In genomic region chr13:21458457-21458815, GRCh38 we compare ENCODE assay signal across 8 cellular contexts. TPM values are rescaled to one million over a fixed set of nuclear protein-coding genes. Genes with fewer than 3 reads are reported as not detected.
DNase-seq lines count a peak whose midpoint lies in the region; ATAC-seq and TF ChIP-seq lines count a peak whose summit lies in the region.

No MANE protein-coding gene starts in this region.

- H2BK15ac ChIP-seq in mesenchymal stem cell (ENCODE audit: low read depth, poor library complexity, severe bottlenecking): peak overlapping the region; percentile 76

- H3K27ac Mint-ChIP-seq in stimulated activated effector memory CD8-positive, alpha-beta T cell treated with anti-CD3 and anti-CD28 coated beads, Interleukin-12 subunit alpha, Interleukin-12 subunit beta, amount 100 ng/mL, for 72 hours: peak overlapping the region; percentile 92

- H3K4me3 ChIP-seq in choroid plexus epithelial cell (ENCODE audit: low read depth, low read length) (peak overlapping the region; percentile 94), mesenchymal stem cell (ENCODE audit: insufficient read depth in 1 of 2, low read depth in 1 of 2, low read length in 2 of 2) (peak overlapping the region; percentile 95)

- H4K8ac ChIP-seq in mesenchymal stem cell (ENCODE audit: low read length): no peak overlapping the region

- peak overlapping the region; percentile 55 for H2AFZ ChIP-seq in mesenchymal stem cell (ENCODE audit: low read depth, low read length)

- peak overlapping the region; percentile 75 for H2BK5ac ChIP-seq in mesenchymal stem cell (ENCODE audit: low read depth, low read length, poor library complexity, severe bottlenecking)

- under 1% methylated on average over 16 of the region's 16 CpGs for WGBS in mesenchymal stem cell

- H3K27ac ChIP-seq in mesenchymal stem cell (ENCODE audit: low read length, poor library complexity, severe bottlenecking): peak overlapping the region; percentile 22

- H4K91ac ChIP-seq in mesenchymal stem cell (ENCODE audit: low read length): no peak overlapping the region

- H3K18ac ChIP-seq in mesenchymal stem cell (ENCODE audit: low read depth in 1 of 2, low read length in 2 of 2): peak overlapping the region; percentile 86 to 98

- H3K79me1 ChIP-seq in mesenchymal stem cell (replicated peaks; ENCODE audit: low read length, poor library complexity, severe bottlenecking): no peaks in the 10 kb centered on the region

- peak; percentile 24 for DNase-seq in EL
- DNase-seq in M059J (ENCODE audit: low read depth): peak; percentile 51
- peak in 3 of 4 experiments; percentile 12 to 23 (median 12) for DNase-seq in activated CD4-positive, CD25-positive, alpha-beta regulatory T cell (lab: John Stamatoyannopoulos, UW)
- peak; percentile 13 for DNase-seq in choroid plexus epithelial cell (ENCODE audit: low read depth)
- DNase-seq in mesenchymal stem cell: no peak
- peak; percentile 21 to 71 for DNase-seq in stimulated activated effector memory CD8-positive, alpha-beta T cell treated with anti-CD3 and anti-CD28 coated beads, Interleukin-12 subunit alpha, Interleukin-12 subunit beta, amount 100 ng/mL, for 72 hours (ENCODE audit: low spot score in 2 of 2)
- DNase-seq in DMS114 treated with DMSO at 0.1 percent for 48 hours (lab: John Stamatoyannopoulos, UW; ENCODE audit: unreplicated experiment): no peak

- no peaks in the 10 kb centered on the region for H3K4me1 ChIP-seq in mesenchymal stem cell (ENCODE audit: control insufficient read depth, insufficient read depth, low read depth, low read length)

- H3K36me3 ChIP-seq in mesenchymal stem cell (ENCODE audit: control insufficient read depth in 1 of 2, insufficient read depth in 2 of 2, low read depth in 1 of 2, low read length in 2 of 2): no peaks in the 10 kb centered on the region

- H3K36me3 Mint-ChIP-seq in stimulated activated effector memory CD8-positive, alpha-beta T cell treated with anti-CD3 and anti-CD28 coated beads, Interleukin-12 subunit alpha, Interleukin-12 subunit beta, amount 100 ng/mL, for 72 hours: peaks cover 9% of the 10 kb centered on the region

- H3K4me1 Mint-ChIP-seq in stimulated activated effector memory CD8-positive, alpha-beta T cell treated with anti-CD3 and anti-CD28 coated beads, Interleukin-12 subunit alpha, Interleukin-12 subunit beta, amount 100 ng/mL, for 72 hours: peaks cover 26% of the 10 kb centered on the region

- peak overlapping the region; percentile 80 for H2BK120ac ChIP-seq in mesenchymal stem cell (ENCODE audit: low read depth, low read length)

- peak overlapping the region; percentile 0 to 75 for H3K14ac ChIP-seq in mesenchymal stem cell (ENCODE audit: low read length in 2 of 2)

- peak; percentile 33 for ATAC-seq in GM21737 (IDR thresholded peaks at IDR 0.05; ENCODE audit: unreplicated experiment)
- ATAC-seq in stimulated activated effector memory CD8-positive, alpha-beta T cell treated with anti-CD3 and anti-CD28 coated beads, Interleukin-12 subunit alpha, Interleukin-12 subunit beta, amount 100 ng/mL, for 72 hours: peak; percentile 55

- H3K23ac ChIP-seq in mesenchymal stem cell (ENCODE audit: low read length in 2 of 2): peak overlapping the region in 1 of 2 experiments; percentile 57

- H3K4ac ChIP-seq in mesenchymal stem cell (ENCODE audit: low read depth in 1 of 2, low read length in 2 of 2): peak overlapping the region; percentile 52 to 93

- H2AK5ac ChIP-seq in mesenchymal stem cell (ENCODE audit: low read length, severe bottlenecking): no peak overlapping the region

- no peaks in the 10 kb centered on the region for H3K27me3 ChIP-seq in mesenchymal stem cell (ENCODE audit: control insufficient read depth in 1 of 2, insufficient read depth in 1 of 2, low read length in 2 of 2)

- peak overlapping the region; percentile 75 for H3K4me2 ChIP-seq in mesenchymal stem cell (ENCODE audit: low read length, poor library complexity, severe bottlenecking)

- no peaks in the 10 kb centered on the region for H3K9me3 Mint-ChIP-seq in stimulated activated effector memory CD8-positive, alpha-beta T cell treated with anti-CD3 and anti-CD28 coated beads, Interleukin-12 subunit alpha, Interleukin-12 subunit beta, amount 100 ng/mL, for 72 hours

- H3K9ac ChIP-seq in mesenchymal stem cell (ENCODE audit: low read length): peak overlapping the region; percentile 96

- TF ChIP-seq CTCF in choroid plexus epithelial cell (conservative IDR thresholded peaks at IDR 0.05; ENCODE audit: low read depth, low read length): no peak

- H3K4me3 Mint-ChIP-seq in stimulated activated effector memory CD8-positive, alpha-beta T cell treated with anti-CD3 and anti-CD28 coated beads, Interleukin-12 subunit alpha, Interleukin-12 subunit beta, amount 100 ng/mL, for 72 hours: peak overlapping the region; percentile 90

- no peaks in the 10 kb centered on the region for H3K9me3 ChIP-seq in mesenchymal stem cell (ENCODE audit: control insufficient read depth, low read length)

- peak overlapping the region in 1 of 2 experiments; percentile 17 for H2BK12ac ChIP-seq in mesenchymal stem cell (ENCODE audit: low read length in 2 of 2)

RNA-seq across cellular contexts. Expression of gene ZDHHC20, which starts 0.7 kb away (rescaled TPM):
- 102 and 105 TPM in 2 replicates for total RNA-seq in M059J (2014; rRNA removed; shearing (Covaris generic))
- polyA plus RNA-seq in mesenchymal stem cell (2013, experiment 1 of 2): 47.3 TPM
- polyA plus RNA-seq in mesenchymal stem cell (2013, experiment 2 of 2): 50.9 TPM

Comparison
In these comparisons a context has a peak if more than half of its experiments do, and no peak if none do; other contexts are left out.
1. DNase-seq: peak in EL (single experiment), M059J (single experiment), activated CD4-positive, CD25-positive, alpha-beta regulatory T cell (3 of 4), choroid plexus epithelial cell (single experiment) and stimulated activated effector memory CD8-positive, alpha-beta T cell treated with anti-CD3 and anti-CD28 coated beads, Interleukin-12 subunit alpha, Interleukin-12 subunit beta, amount 100 ng/mL, for 72 hours (2 of 2); none in mesenchymal stem cell (single experiment) and DMS114 treated with DMSO at 0.1 percent for 48 hours (single experiment).